8 cellular contexts compared by ENCODE assay signal in genomic region chr14:70045715-70046535, GRCh38.
DNase-seq lines count a peak whose midpoint lies in the region; ATAC-seq and TF ChIP-seq lines count a peak whose summit lies in the region.

No MANE protein-coding gene starts in this region.

- H3K4me1 ChIP-seq in BE2C, result no peaks in the 10 kb centered on the region; the same call in 1 of the 2 replicates

- H3K4me3 ChIP-seq in BE2C (ENCODE audit: low read depth, low read length), result no peak overlapping the region
- H3K4me3 ChIP-seq in cardiac fibroblast (replicated peaks in 1 of 2; ENCODE audit: low read depth in 2 of 2, low read length in 2 of 2), result no peak overlapping the region

- H3K27ac Mint-ChIP-seq in type B pancreatic cell, result no peak overlapping the region
- no peak overlapping the region for H3K27ac Mint-ChIP-seq in activated CD8-positive, alpha-beta memory T cell treated with anti-CD3 and anti-CD28 coated beads, Interleukin-2, amount 10 ng/mL, durations not matched to agents 7 days and 5 days

- no peaks in the 10 kb centered on the region for H3K36me3 ChIP-seq in BE2C

- no peak for ATAC-seq in HG03442 (IDR thresholded peaks at IDR 0.05; ENCODE audit: unreplicated experiment)
- no peak for ATAC-seq in activated CD8-positive, alpha-beta memory T cell treated with anti-CD3 and anti-CD28 coated beads, Interleukin-2, amount 10 ng/mL, durations not matched to agents 7 days and 5 days

- CTCF ChIA-PET in HEK293T (lab: Yijun Ruan, JAX), result interaction anchor here (1.1 to 2.6 kb wide), 5 partner anchors 12 to 272 kb away, joined by 3 to 8 read pairs (median 5); partner anchors contain the start of gene SMOC1
- CTCF ChIA-PET in activated CD8-positive, alpha-beta memory T cell treated with anti-CD3 and anti-CD28 coated beads, Interleukin-2, amount 10 ng/mL, durations not matched to agents 7 days and 5 days (lab: Charles Lee), result interaction anchor here (0.8 to 1.4 kb wide), 3 partner anchors 27 to 684 kb away, joined by 3 read pairs; no protein-coding TSS in a partner anchor

- H3K36me3 Mint-ChIP-seq in type B pancreatic cell, result no peaks in the 10 kb centered on the region
- no peaks in the 10 kb centered on the region for H3K36me3 Mint-ChIP-seq in activated CD8-positive, alpha-beta memory T cell treated with anti-CD3 and anti-CD28 coated beads, Interleukin-2, amount 10 ng/mL, durations not matched to agents 7 days and 5 days

- no peak overlapping the region for H3K4me3 Mint-ChIP-seq in type B pancreatic cell
- no peak overlapping the region for H3K4me3 Mint-ChIP-seq in activated CD8-positive, alpha-beta memory T cell treated with anti-CD3 and anti-CD28 coated beads, Interleukin-2, amount 10 ng/mL, durations not matched to agents 7 days and 5 days

- peak; percentile 88 for DNase-seq in BE2C
- peak; percentile 79 for DNase-seq in HEK293T (ENCODE audit: extremely low spot score)
- DNase-seq in NCI-H748 treated with DMSO at 0.1 percent for 48 hours (lab: John Stamatoyannopoulos, UW), result peak; percentile 72
- DNase-seq in cardiac fibroblast (ENCODE audit: low read depth in 2 of 2), result peak; percentile 67 to 70
- peak; percentile 65 for DNase-seq in kidney glomerular epithelial cell (lab: John Stamatoyannopoulos, UW)
- DNase-seq in type B pancreatic cell (ENCODE audit: extremely low spot score, unreplicated experiment), result peak; percentile 81
- DNase-seq in activated CD8-positive, alpha-beta memory T cell treated with anti-CD3 and anti-CD28 coated beads, Interleukin-2, amount 10 ng/mL, durations not matched to agents 7 days and 5 days, result no peak

- H3K4me1 Mint-ChIP-seq in type B pancreatic cell (ENCODE audit: unreplicated experiment), result peaks cover 5% of the 10 kb centered on the region
- H3K4me1 Mint-ChIP-seq in activated CD8-positive, alpha-beta memory T cell treated with anti-CD3 and anti-CD28 coated beads, Interleukin-2, amount 10 ng/mL, durations not matched to agents 7 days and 5 days, result peaks cover 3% of the 10 kb centered on the region

- no peaks in the 10 kb centered on the region for H3K9me3 Mint-ChIP-seq in type B pancreatic cell
- no peaks in the 10 kb centered on the region for H3K9me3 Mint-ChIP-seq in activated CD8-positive, alpha-beta memory T cell treated with anti-CD3 and anti-CD28 coated beads, Interleukin-2, amount 10 ng/mL, durations not matched to agents 7 days and 5 days (ENCODE audit: low read depth)

- H3K27me3 ChIP-seq in BE2C, result no peaks in the 10 kb centered on the region; the same call in 1 of the 2 replicates

- peaks cover 36% of the 10 kb centered on the region for H3K27me3 Mint-ChIP-seq in type B pancreatic cell
- H3K27me3 Mint-ChIP-seq in activated CD8-positive, alpha-beta memory T cell treated with anti-CD3 and anti-CD28 coated beads, Interleukin-2, amount 10 ng/mL, durations not matched to agents 7 days and 5 days, result peaks cover 31% of the 10 kb centered on the region

- peak; percentile 79 for TF ChIP-seq CTCF in BE2C (IDR thresholded peaks at IDR 0.05; ENCODE audit: low read depth, low read length)
- peak; percentile 78 for TF ChIP-seq CTCF in cardiac fibroblast (IDR thresholded peaks at IDR 0.05; ENCODE audit: low read depth, low read length)
- TF ChIP-seq CTCF in type B pancreatic cell (conservative IDR thresholded peaks at IDR 0.05), result peak; percentile 87

- H3K9me3 ChIP-seq in BE2C, result no peaks in the 10 kb centered on the region

- POLR2A ChIA-PET in HEK293T (lab: Yijun Ruan, JAX), result no interaction called here

TF ChIP-seq in HEK293T, 16 proteins besides CTCF, POLR2A, EP300 and RAD21:
- TF ChIP-seq PKNOX1 (IDR thresholded peaks at IDR 0.05) (peak; percentile 14; the same call in 1 of the 2 replicates), LEF1 (IDR thresholded peaks at IDR 0.05; ENCODE audit: borderline replicate concordance) (no peak), CTBP1 (IDR thresholded peaks at IDR 0.05; ENCODE audit: borderline replicate concordance) (no peak), ZNF384 (IDR thresholded peaks at IDR 0.05) (no peak)
TF ChIP-seq in HEK293T: peak in this region for 1.
